In genomic region chr10:74151879-74152722, GRCh38 we compare ENCODE assay signal across 9 cellular contexts. TPM values are rescaled to one million over a fixed set of nuclear protein-coding genes. Genes with fewer than 3 reads are reported as not detected.
DNase-seq lines count a peak whose midpoint lies in the region; ATAC-seq and TF ChIP-seq lines count a peak whose summit lies in the region.
"Had no signal": no experiment of that assay in that cellular context is flagged by ENCODE, and none has a peak within 500 bp of the region (broad histone marks: within the 10 kb centered on the region; RNA-seq: fewer than 3 reads in every experiment).

No MANE protein-coding gene starts in this region.

- no peak for DNase-seq in HCT116 (ENCODE audit: low read depth, low spot score)
- no peak for DNase-seq in breast epithelium (ENCODE audit: low spot score in 2 of 2)
- DNase-seq in nucleus accumbens (lab: John Stamatoyannopoulos, UW), result no peak
- DNase-seq: NCI-H2029 treated with DMSO at 0.1 percent for 48 hours had no signal

- CTCF ChIA-PET in HCT116 (lab: Charles Lee), result interaction anchor here (1.1 kb wide), 1 partner anchor 82 kb away, joined by 4 read pairs; no protein-coding TSS in a partner anchor

- H3K9me3 ChIP-seq in HCT116 (ENCODE audit: control insufficient read depth in 1 of 2, insufficient read depth in 1 of 2, low read depth in 1 of 2, low read length in 2 of 2) (no peaks in the 10 kb centered on the region), breast epithelium (no peaks in the 10 kb centered on the region), mesodermal cell (ENCODE audit: control insufficient read depth, low read length) (no peaks in the 10 kb centered on the region)

- WGBS in mesodermal cell (ENCODE audit: insufficient coverage in 2 of 2), 2 experiments, result 29 to 45% methylated on average over 1 of the region's 5 CpGs

- H3K79me2 ChIP-seq in ACC112 (ENCODE audit: control insufficient read depth, insufficient read depth, low read length, unreplicated experiment) (peaks cover 43% of the 10 kb centered on the region), HCT116 (ENCODE audit: insufficient read depth, low read length) (peaks cover 80% of the 10 kb centered on the region)

- BruUV-seq in HCT116 (replicated peaks; lab: Mats Ljungman, UMichigan), result no TSS peak

- H3K27ac ChIP-seq in ACC112 (ENCODE audit: low read depth, low read length) (no peak overlapping the region), HCT116 (ENCODE audit: low read depth, low read length) (peak overlapping the region; percentile 89), breast epithelium (peak overlapping the region; percentile 92 to 93), mesodermal cell (ENCODE audit: low read depth, low read length, severe bottlenecking) (peak overlapping the region; percentile 94)

- intact Hi-C loops in HCT116 (cut with micrococcal nuclease) (loop anchor here (5.0 kb wide), 2 partner anchors 60 to 80 kb away; no protein-coding TSS in a partner anchor), breast epithelium (cut with DNase I; ENCODE audit: low total_unique reads) (no loop called here)

- H3K36me3 ChIP-seq in ACC112 (ENCODE audit: insufficient read depth, low read length), result no peaks in the 10 kb centered on the region
- H3K36me3 ChIP-seq in HCT116 (ENCODE audit: control insufficient read depth in 1 of 2, insufficient read depth in 2 of 2, low read length in 2 of 2), result no peaks in the 10 kb centered on the region
- H3K36me3 ChIP-seq in breast epithelium, result no peaks in the 10 kb centered on the region
- H3K36me3 ChIP-seq in mesodermal cell (ENCODE audit: control insufficient read depth, insufficient read depth, low read length), result peaks cover 13% of the 10 kb centered on the region

- no peaks in the 10 kb centered on the region for H4K20me1 ChIP-seq in HCT116 (ENCODE audit: insufficient read depth)

- H3K9ac ChIP-seq in HCT116 (ENCODE audit: low read length), result peak overlapping the region; percentile 93

- H2AFZ ChIP-seq in ACC112 (ENCODE audit: low read length, unreplicated experiment), result peak overlapping the region; percentile 97
- no peak overlapping the region for H2AFZ ChIP-seq in HCT116 (ENCODE audit: low read depth, low read length, poor library complexity, severe bottlenecking)

- ATAC-seq in HCT116 (no peak), HG03025 (IDR thresholded peaks at IDR 0.05; ENCODE audit: low FRiP score, unreplicated experiment) (no peak), HG02678 (IDR thresholded peaks at IDR 0.05; ENCODE audit: unreplicated experiment) (no peak), GM19463 (IDR thresholded peaks at IDR 0.05; ENCODE audit: unreplicated experiment) (no peak)

- TF ChIP-seq RAD21 in HCT116 (IDR thresholded peaks at IDR 0.05; ENCODE audit: low read depth), result no peak

- POLR2A ChIA-PET in HCT116 (lab: Charles Lee), result interaction anchor here (1.4 kb wide), 1 partner anchor 83 kb away, joined by 6 read pairs; no protein-coding TSS in a partner anchor

- H3K4me1 ChIP-seq in ACC112 (ENCODE audit: control insufficient read depth, insufficient read depth, low read length, unreplicated experiment), result peaks cover 14% of the 10 kb centered on the region
- H3K4me1 ChIP-seq in HCT116 (ENCODE audit: control insufficient read depth in 1 of 2, insufficient read depth in 2 of 2, low read length in 2 of 2), result peaks cover 13 to 22% of the 10 kb centered on the region in 2 experiments
- peaks cover 4 to 8% of the 10 kb centered on the region in 2 donors for H3K4me1 ChIP-seq in breast epithelium
- H3K4me1 ChIP-seq in mesodermal cell (ENCODE audit: control insufficient read depth, insufficient read depth, low read length, poor library complexity, severe bottlenecking), result peaks cover 11% of the 10 kb centered on the region

- RAD21 ChIA-PET in HCT116 (lab: Charles Lee; ENCODE audit: low non-redundant PET in 1 of 2, low total read pairs in 2 of 2, uncharacterized antibody in 2 of 2, unreplicated experiment in 2 of 2), result no interaction called here

- TF ChIP-seq CTCF in HCT116 (IDR thresholded peaks at IDR 0.05 in 2 of 3, conservative IDR thresholded peaks at IDR 0.05 in 1 of 3; ENCODE audit: borderline replicate concordance in 1 of 3, insufficient read depth in 1 of 3, low read depth in 2 of 3, low read length in 2 of 3) (no peak), breast epithelium (IDR thresholded peaks at IDR 0.05) (no peak)

- H3K4me3 ChIP-seq in ACC112 (ENCODE audit: low read depth, low read length) (peak overlapping the region; percentile 97), HCT116 (replicated peaks in 1 of 2; ENCODE audit: low read depth in 1 of 2, low read length in 2 of 2) (peak overlapping the region; percentile 82 to 85), breast epithelium (peak overlapping the region; percentile 70 to 100 (median 91)), mesodermal cell (ENCODE audit: extremely low read depth, insufficient read depth, low read length, poor library complexity, severe bottlenecking) (peak overlapping the region; percentile 83)

- peak overlapping the region; percentile 91 for H3K4me2 ChIP-seq in HCT116 (ENCODE audit: low read length)

- H3K27me3 ChIP-seq in ACC112 (ENCODE audit: insufficient read depth, low read length) (no peaks in the 10 kb centered on the region), HCT116 (ENCODE audit: insufficient read depth, low read length) (no peaks in the 10 kb centered on the region), breast epithelium (no peaks in the 10 kb centered on the region)

- H3K9me2 ChIP-seq in HCT116 (ENCODE audit: insufficient read depth), result no peaks in the 10 kb centered on the region

- TF ChIP-seq POLR2A in HCT116 (IDR thresholded peaks at IDR 0.05; ENCODE audit: borderline replicate concordance, extremely low read depth, insufficient read depth, insufficient read length) (no peak), breast epithelium (IDR thresholded peaks at IDR 0.05) (no peak)

TF ChIP-seq in HCT116, 20 proteins besides CTCF, POLR2A, EP300 and RAD21:
- TF ChIP-seq SRF (IDR thresholded peaks at IDR 0.05; ENCODE audit: low read depth) (peak; percentile 69), ELF1 (IDR thresholded peaks at IDR 0.05; ENCODE audit: borderline replicate concordance, low read depth) (no peak), POLR2AphosphoS5 (IDR thresholded peaks at IDR 0.05; ENCODE audit: low read depth, low read length) (no peak), JUND (IDR thresholded peaks at IDR 0.05) (no peak), SIN3A (IDR thresholded peaks at IDR 0.05; ENCODE audit: low read depth) (no peak), EZH2 (IDR thresholded peaks at IDR 0.05) (no peak)

RNA-seq across cellular contexts. Expression of gene ADK, which starts 1.1 kb away (rescaled TPM):
- total RNA-seq in HCT116 (2021; ENCODE audit: unreplicated experiment) (55.0 TPM), breast epithelium (10 to 100 TPM; 27.2 to 50.8 (median 40.0) TPM)
- polyA plus RNA-seq in HCT116 (2012), result 25.4 and 36.5 TPM in 2 replicates
- polyA plus RNA-seq in mesodermal cell (2013, experiment 1 of 2), result 54.2 TPM
- 56.3 TPM for polyA plus RNA-seq in mesodermal cell (2013, experiment 2 of 2)

RNA-seq across cellular contexts. Expression of gene AP3M1, which starts 1.5 kb away (rescaled TPM):
- total RNA-seq in HCT116 (2021; ENCODE audit: unreplicated experiment) (34.4 TPM), breast epithelium (10 to 100 TPM; 22.3 to 38.1 (median 23.2) TPM)
- 12.7 and 17.3 TPM in 2 replicates for polyA plus RNA-seq in HCT116 (2012)
- 58.0 TPM for polyA plus RNA-seq in mesodermal cell (2013, experiment 1 of 2)
- 58.8 TPM for polyA plus RNA-seq in mesodermal cell (2013, experiment 2 of 2)
